25 cellular contexts compared by ENCODE assay signal in genomic region chr4:174859904-174860303, GRCh38. TPM values are rescaled to one million over a fixed set of nuclear protein-coding genes. Genes with fewer than 3 reads are reported as not detected.
DNase-seq lines count a peak whose midpoint lies in the region; ATAC-seq, FAIRE-seq and TF ChIP-seq lines count a peak whose summit lies in the region.
"Had no signal": no experiment of that assay in that cellular context is flagged by ENCODE, and none has a peak within 500 bp of the region (broad histone marks: within the 10 kb centered on the region; RNA-seq: fewer than 3 reads in every experiment).

No MANE protein-coding gene starts in this region.

- CTCF ChIA-PET in activated B cell treated with CpG ODN at 0.5 μM for 24 hours (lab: Charles Lee): no interaction called here

- H3K9me3 Mint-ChIP-seq in activated B cell treated with CpG ODN at 0.5 μM for 24 hours (peaks cover 3% of the 10 kb centered on the region), natural killer cell (peaks cover 16 to 18% of the 10 kb centered on the region in 2 donors)

- ATAC-seq in GM19372 (IDR thresholded peaks at IDR 0.05; ENCODE audit: low read depth, unreplicated experiment): peak; percentile 66
- peak; percentile 75 for ATAC-seq in HG03095 (IDR thresholded peaks at IDR 0.05; ENCODE audit: unreplicated experiment)
- peak; percentile 34 for ATAC-seq in activated B cell treated with CpG ODN at 0.5 μM for 24 hours (ENCODE audit: low read depth)
- no peak for ATAC-seq in natural killer cell
- ATAC-seq: activated naive CD8-positive, alpha-beta T cell treated with anti-CD3 and anti-CD28 coated beads, Interleukin-2, amount 50 U/mL, for 24 hours; naive thymus-derived CD4-positive, alpha-beta T cell had no signal

- H3K27ac Mint-ChIP-seq in activated B cell treated with CpG ODN at 0.5 μM for 24 hours (no peak overlapping the region), natural killer cell (no peak overlapping the region)
- H3K27ac Mint-ChIP-seq: activated naive CD8-positive, alpha-beta T cell treated with anti-CD3 and anti-CD28 coated beads, Interleukin-2, amount 50 U/mL, for 24 hours; brain; CD14-positive monocyte; naive thymus-derived CD4-positive, alpha-beta T cell had no signal

- intact Hi-C loops in activated B cell treated with CpG ODN at 0.5 μM for 24 hours (cut with micrococcal nuclease) (no loop called here), natural killer cell (cut with micrococcal nuclease) (no loop called here)

- H3K27me3 Mint-ChIP-seq in activated B cell treated with CpG ODN at 0.5 μM for 24 hours (no peaks in the 10 kb centered on the region), natural killer cell (ENCODE audit: low read depth in 2 of 2) (no peaks in the 10 kb centered on the region)
- H3K27me3 Mint-ChIP-seq: activated naive CD8-positive, alpha-beta T cell treated with anti-CD3 and anti-CD28 coated beads, Interleukin-2, amount 50 U/mL, for 24 hours; naive thymus-derived CD4-positive, alpha-beta T cell had no signal

- H3K4me1 Mint-ChIP-seq in activated B cell treated with CpG ODN at 0.5 μM for 24 hours (peaks cover 16% of the 10 kb centered on the region), natural killer cell (no peaks in the 10 kb centered on the region)
- H3K4me1 Mint-ChIP-seq: activated naive CD8-positive, alpha-beta T cell treated with anti-CD3 and anti-CD28 coated beads, Interleukin-2, amount 50 U/mL, for 24 hours; brain; CD14-positive monocyte; naive thymus-derived CD4-positive, alpha-beta T cell had no signal

- POLR2A ChIA-PET in activated B cell treated with CpG ODN at 0.5 μM for 24 hours (lab: Charles Lee): interaction anchor here (0.6 kb wide), 1 partner anchor 69 kb away, joined by 4 read pairs; no protein-coding TSS in a partner anchor

- no peak for TF ChIP-seq CTCF in activated B cell treated with CpG ODN at 0.5 μM for 24 hours (IDR thresholded peaks at IDR 0.05)
- no peak for TF ChIP-seq CTCF in natural killer cell (IDR thresholded peaks at IDR 0.05)

- peak; percentile 12 for FAIRE-seq in GM18507 (lab: Jason Lieb, UNC)

- no peak for DNase-seq in GM18507 (ENCODE audit: extremely low spot score, insufficient read length, low read depth)
- no peak for DNase-seq in activated B cell treated with CpG ODN at 0.5 μM for 24 hours
- no peak for DNase-seq in NCI-H146 (lab: John Stamatoyannopoulos, UW)
- no peak for DNase-seq in stimulated activated CD4-positive, alpha-beta T cell treated with anti-CD3 and anti-CD28 coated beads, Interleukin-2, amount 100 ng/mL, for 48 hours
- no peak for DNase-seq in SW 1271 (lab: John Stamatoyannopoulos, UW)
- no peak for DNase-seq in natural killer cell
- DNase-seq: activated CD4-positive, alpha-beta T cell treated with anti-CD3 and anti-CD28 coated beads, Interleukin-2, amount 50 U/mL, for 4 hours; activated effector memory CD4-positive, alpha-beta T cell treated with anti-CD3 and anti-CD28 coated beads, Interleukin-2, amount 50 U/mL, for 16 hours; activated naive CD8-positive, alpha-beta T cell treated with anti-CD3 and anti-CD28 coated beads, Interleukin-2, amount 50 U/mL, for 24 hours; colonic mucosa; GOT3; mesendoderm; naive thymus-derived CD4-positive, alpha-beta T cell; NCI-H1436 treated with DMSO at 0.1 percent for 48 hours; NCI-H2171; stimulated activated CD4-positive, alpha-beta T cell treated with anti-CD3 and anti-CD28 coated beads, Interleukin-12 subunit alpha, Interleukin-12 subunit beta, amount 100 ng/mL, for 4 hours had no signal

- H3K36me3 Mint-ChIP-seq in activated B cell treated with CpG ODN at 0.5 μM for 24 hours (ENCODE audit: low read depth): no peaks in the 10 kb centered on the region
- H3K36me3 Mint-ChIP-seq in natural killer cell: no peaks in the 10 kb centered on the region
- H3K36me3 Mint-ChIP-seq: brain; CD14-positive monocyte; naive thymus-derived CD4-positive, alpha-beta T cell had no signal

- no peak overlapping the region for H3K4me3 Mint-ChIP-seq in activated B cell treated with CpG ODN at 0.5 μM for 24 hours
- H3K4me3 Mint-ChIP-seq in natural killer cell: no peak overlapping the region
- H3K4me3 Mint-ChIP-seq: activated naive CD8-positive, alpha-beta T cell treated with anti-CD3 and anti-CD28 coated beads, Interleukin-2, amount 50 U/mL, for 24 hours; brain; CD14-positive monocyte; naive thymus-derived CD4-positive, alpha-beta T cell had no signal

RNA-seq across cellular contexts. Expression of gene GLRA3, which starts 30.9 kb away (rescaled TPM):
- total RNA-seq in activated B cell treated with CpG ODN at 0.5 μM for 24 hours: 0.12 and 0.22 TPM in 2 replicates
- not detected for total RNA-seq in natural killer cell
- total RNA-seq: colonic mucosa; G401; naive thymus-derived CD4-positive, alpha-beta T cell; osteoblast; right atrium auricular region; SJCRH30; T-helper 2 cell treated with Interferon-gamma antibody and Interleukin-4, amounts not matched to agents 100 ng/mL and 5 ng/mL, for 36 hours had no signal

RNA-seq across cellular contexts. Expression of gene ADAM29, which starts 58.3 kb away (rescaled TPM):
- total RNA-seq in activated B cell treated with CpG ODN at 0.5 μM for 24 hours: not detected in 2 replicates
- total RNA-seq in natural killer cell: not detected
- total RNA-seq: colonic mucosa; G401; naive thymus-derived CD4-positive, alpha-beta T cell; osteoblast; right atrium auricular region; SJCRH30; T-helper 2 cell treated with Interferon-gamma antibody and Interleukin-4, amounts not matched to agents 100 ng/mL and 5 ng/mL, for 36 hours had no signal

Comparison
In these comparisons a context has a peak if more than half of its experiments do, and no peak if none do; other contexts are left out.
1. ATAC-seq: peak in GM19372 (single experiment), HG03095 (single experiment) and activated B cell treated with CpG ODN at 0.5 μM for 24 hours (single experiment); none in natural killer cell (0 of 3).